ENCODE assay signal across 11 cellular contexts in genomic region chr1:183770816-183771128, GRCh38. TPM values are rescaled to one million over a fixed set of nuclear protein-coding genes. Genes with fewer than 3 reads are reported as not detected.
A peak's percentile ranks its signal among the peaks of the same experiment; 100 is the strongest.
DNase-seq lines count a peak whose midpoint lies in the region; ATAC-seq and TF ChIP-seq lines count a peak whose summit lies in the region.
"Had no signal": no experiment of that assay in that cellular context is flagged by ENCODE, and none has a peak within 500 bp of the region (broad histone marks: within the 10 kb centered on the region; RNA-seq: fewer than 3 reads in every experiment).

No MANE protein-coding gene starts in this region.

- no peak overlapping the region for H3K4me3 Mint-ChIP-seq in stimulated activated naive B cell treated with anti-CD40 and anti-IgM and Interleukin-4, amounts not matched to agents 10 μg/mL and 1 μg/mL and 100 μg/mL, for 72 hours
- H3K4me3 Mint-ChIP-seq: CD8-positive, alpha-beta T cell; GM23338 had no signal

- DNase-seq in GM12865 (ENCODE audit: low read depth) (peak; percentile 9), GF-D8 (lab: John Stamatoyannopoulos, UW) (no peak), BE2C (no peak)
- no peak for DNase-seq in stimulated activated naive B cell treated with anti-CD40 and anti-IgM and Interleukin-4, amounts not matched to agents 10 μg/mL and 1 μg/mL and 100 μg/mL, for 72 hours
- DNase-seq in activated effector memory CD4-positive, alpha-beta T cell treated with anti-CD3 and anti-CD28 coated beads, Interleukin-2, amount 50 U/mL, for 16 hours: no peak
- DNase-seq: ACHN; CD8-positive, alpha-beta T cell; DMS 273 treated with DMSO at 0.1 percent for 48 hours; HCEC 1CT had no signal

- peaks cover 8 to 19% of the 10 kb centered on the region in 2 donors for H3K4me1 Mint-ChIP-seq in stimulated activated naive B cell treated with anti-CD40 and anti-IgM and Interleukin-4, amounts not matched to agents 10 μg/mL and 1 μg/mL and 100 μg/mL, for 72 hours
- H3K4me1 Mint-ChIP-seq: GM23338 had no signal

- no peaks in the 10 kb centered on the region for H3K36me3 ChIP-seq in BE2C

- TF ChIP-seq CTCF in GM12865 (IDR thresholded peaks at IDR 0.05; ENCODE audit: insufficient read depth, low read depth, low read length, missing control alignments) (no peak), BE2C (IDR thresholded peaks at IDR 0.05; ENCODE audit: low read depth, low read length) (no peak)

- no peaks in the 10 kb centered on the region for H3K9me3 ChIP-seq in BE2C

- H3K4me1 ChIP-seq in BE2C: no peaks in the 10 kb centered on the region

- H3K4me3 ChIP-seq in GM12865 (ENCODE audit: low read depth, low read length): no peak overlapping the region
- no peak overlapping the region for H3K4me3 ChIP-seq in BE2C (ENCODE audit: low read depth, low read length)
- H3K4me3 ChIP-seq: GM23338 had no signal

- no peaks in the 10 kb centered on the region for H3K27me3 Mint-ChIP-seq in stimulated activated naive B cell treated with anti-CD40 and anti-IgM and Interleukin-4, amounts not matched to agents 10 μg/mL and 1 μg/mL and 100 μg/mL, for 72 hours

- H3K9me3 Mint-ChIP-seq in stimulated activated naive B cell treated with anti-CD40 and anti-IgM and Interleukin-4, amounts not matched to agents 10 μg/mL and 1 μg/mL and 100 μg/mL, for 72 hours: peaks cover 24% of the 10 kb centered on the region in 2 donors

- ATAC-seq in HG03342 (IDR thresholded peaks at IDR 0.05; ENCODE audit: unreplicated experiment): peak; percentile 68
- peak; percentile 93 to 96 for ATAC-seq in stimulated activated naive B cell treated with anti-CD40 and anti-IgM and Interleukin-4, amounts not matched to agents 10 μg/mL and 1 μg/mL and 100 μg/mL, for 72 hours (replicated peaks)
- ATAC-seq: CD8-positive, alpha-beta T cell; GM23338 had no signal

- peaks cover 21 to 24% of the 10 kb centered on the region in 2 donors for H3K36me3 Mint-ChIP-seq in stimulated activated naive B cell treated with anti-CD40 and anti-IgM and Interleukin-4, amounts not matched to agents 10 μg/mL and 1 μg/mL and 100 μg/mL, for 72 hours

- H3K27ac Mint-ChIP-seq in stimulated activated naive B cell treated with anti-CD40 and anti-IgM and Interleukin-4, amounts not matched to agents 10 μg/mL and 1 μg/mL and 100 μg/mL, for 72 hours: peak overlapping the region; percentile 90
- H3K27ac Mint-ChIP-seq: CD8-positive, alpha-beta T cell; GM23338 had no signal

- no peaks in the 10 kb centered on the region for H3K27me3 ChIP-seq in BE2C

RNA-seq across cellular contexts. Expression of gene RGL1, which starts 34.1 kb away (rescaled TPM):
- polyA plus RNA-seq in BE2C (2012; ENCODE audit: insufficient read depth, insufficient read length, low read depth): 15.8 TPM
